Comparison of ENCODE assay signal across 18 cellular contexts in the genomic region with DNA sequence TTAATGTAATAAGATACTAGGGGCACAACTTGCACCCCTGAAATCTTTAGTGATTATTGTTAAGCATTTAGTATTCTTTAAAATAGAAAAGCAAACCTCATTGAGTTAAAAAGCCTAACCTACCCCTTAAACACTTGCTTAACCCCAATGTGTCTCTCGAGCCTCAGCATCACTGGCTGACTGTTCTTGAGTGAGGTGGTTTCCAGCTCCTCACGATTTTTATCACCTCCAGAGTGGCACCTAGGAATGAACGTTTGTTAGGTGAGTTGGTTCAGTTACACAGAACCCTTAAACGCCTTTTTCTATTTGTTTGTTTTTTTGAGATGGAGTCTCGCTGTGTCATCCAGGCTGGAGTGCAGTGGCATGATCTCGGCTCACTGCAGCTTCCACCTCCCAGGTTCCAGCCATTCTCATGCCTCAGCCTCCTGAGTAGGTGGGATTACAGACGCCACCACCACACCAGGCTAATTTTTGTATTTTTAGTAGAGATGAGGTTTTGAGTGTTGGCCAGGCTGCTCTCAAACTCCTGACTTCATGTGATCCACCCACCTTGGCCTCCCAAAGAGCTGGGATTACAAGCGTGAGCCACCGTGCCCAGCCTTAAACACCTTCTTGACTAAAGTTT. TPM values are rescaled to one million over a fixed set of nuclear protein-coding genes. Genes with fewer than 3 reads are reported as not detected.
DNase-seq lines count a peak whose midpoint lies in the region; ATAC-seq, FAIRE-seq and TF ChIP-seq lines count a peak whose summit lies in the region.
"Had no signal": no experiment of that assay in that cellular context is flagged by ENCODE, and none has a peak within 500 bp of the region (broad histone marks: within the 10 kb centered on the region; RNA-seq: fewer than 3 reads in every experiment).

No MANE protein-coding gene starts in this region.

- peaks cover 42% of the 10 kb centered on the region for H3K4me1 ChIP-seq in CD8-positive, alpha-beta memory T cell (ENCODE audit: insufficient read depth, low read length)
- no peaks in the 10 kb centered on the region; a peak in 1 of 5 replicates for H3K4me1 ChIP-seq in K562 (replicated peaks in 1 of 2; ENCODE audit: control insufficient read depth in 2 of 2, insufficient read depth in 2 of 2, low read length in 2 of 2)
- peaks cover 5 to 11% of the 10 kb centered on the region in 2 donors for H3K4me1 ChIP-seq in aorta (ENCODE audit: control insufficient read depth in 1 of 2, insufficient read depth in 2 of 2, low read length in 2 of 2)
- H3K4me1 ChIP-seq: Caco-2 had no signal

- no peak for TF ChIP-seq CTCF in CD4-positive, alpha-beta T cell (IDR thresholded peaks at IDR 0.05)
- TF ChIP-seq CTCF in K562 (IDR thresholded peaks at IDR 0.05 in 2 of 3, conservative IDR thresholded peaks at IDR 0.05 in 1 of 3; ENCODE audit: insufficient read depth in 2 of 3, low read depth in 1 of 3, low read length in 3 of 3), result no peak

- H3K4me2 ChIP-seq in K562 (ENCODE audit: insufficient read depth, low read length), result no peak overlapping the region
- H3K4me2 ChIP-seq: KMS-11 had no signal

- FAIRE-seq in K562 (lab: Jason Lieb, UNC), result no peak
- FAIRE-seq: GM18507 had no signal

- H3K36me3 Mint-ChIP-seq in CD4-positive, alpha-beta T cell (ENCODE audit: low read depth), result peaks cover 14% of the 10 kb centered on the region
- H3K36me3 Mint-ChIP-seq in CD8-positive, alpha-beta memory T cell, result peaks cover 0 to 31% (median 12%) of the 10 kb centered on the region in 3 donors
- peaks cover 0 to 3% (median 2%) of the 10 kb centered on the region in 3 donors for H3K36me3 Mint-ChIP-seq in naive thymus-derived CD8-positive, alpha-beta T cell

- WGBS in K562 (ENCODE audit: insufficient coverage, low coverage, missing lambda C conversion rate), result 67% methylated on average over 8 of the region's 9 CpGs
- WGBS in aorta, 2 donors, result 88 to 89% methylated on average over 9 of the region's 9 CpGs

- POLR2A ChIA-PET in CD4-positive, alpha-beta T cell (lab: Charles Lee), result interaction anchor here (0.6 to 5.7 kb wide), 2 partner anchors 13 to 299 kb away, joined by 3 to 48 read pairs; partner anchors contain the start of gene YWHAH
- POLR2A ChIA-PET in CD8-positive, alpha-beta memory T cell (lab: Charles Lee), result interaction anchor here (0.9 kb wide), 1 partner anchor 11 kb away, joined by 3 read pairs; no protein-coding TSS in a partner anchor
- POLR2A ChIA-PET in K562 (lab: Yijun Ruan, JAX), result no interaction called here
- POLR2A ChIA-PET in naive thymus-derived CD8-positive, alpha-beta T cell (lab: Charles Lee), result interaction anchor here (0.6 to 1.4 kb wide), 2 partner anchors 281 to 689 kb away, joined by 4 to 5 read pairs; no protein-coding TSS in a partner anchor

- H2AFZ ChIP-seq in K562 (ENCODE audit: low read depth, low read length), result no peak overlapping the region

- peaks cover 68% of the 10 kb centered on the region for H3K4me1 Mint-ChIP-seq in CD4-positive, alpha-beta T cell (ENCODE audit: low read depth)
- peaks cover 59 to 65% (median 65%) of the 10 kb centered on the region in 3 donors for H3K4me1 Mint-ChIP-seq in CD8-positive, alpha-beta memory T cell
- H3K4me1 Mint-ChIP-seq in naive thymus-derived CD8-positive, alpha-beta T cell, result peaks cover 34 to 59% (median 55%) of the 10 kb centered on the region in 4 donors

- H3K9ac ChIP-seq in K562 (ENCODE audit: insufficient read depth in 1 of 2, low read depth in 2 of 2, low read length in 2 of 2), result no peak overlapping the region
- H3K9ac ChIP-seq: KMS-11 had no signal

- peak; percentile 36 for ATAC-seq in CD4-positive, alpha-beta T cell (ENCODE audit: poor library complexity)
- ATAC-seq in K562 (peak; percentile 13; the same call in 2 of the 3 replicates), aorta (ENCODE audit: low FRiP score) (no peak)
- ATAC-seq in naive thymus-derived CD8-positive, alpha-beta T cell, result no peak
- ATAC-seq: Panc1, Right ventricle myocardium inferior had no signal

- CTCF ChIA-PET in CD4-positive, alpha-beta T cell (lab: Charles Lee), result interaction anchor here (7.2 kb wide), 1 partner anchor 12 kb away, joined by 42 read pairs; no protein-coding TSS in a partner anchor
- CTCF ChIA-PET in CD8-positive, alpha-beta memory T cell (lab: Charles Lee), result interaction anchor here (1.7 kb wide), 1 partner anchor 12 kb away, joined by 4 read pairs; no protein-coding TSS in a partner anchor
- CTCF ChIA-PET in K562 (lab: Yijun Ruan, JAX; ENCODE audit: low intra/inter-chr PET ratio), result no interaction called here

- no peak overlapping the region for H3K27ac ChIP-seq in CD4-positive, alpha-beta T cell (ENCODE audit: low read depth, low read length)
- H3K27ac ChIP-seq in CD8-positive, alpha-beta memory T cell (ENCODE audit: low read depth, low read length), result peak overlapping the region; percentile 2
- H3K27ac ChIP-seq in K562 (ENCODE audit: extremely low read depth, low read depth, low read length) (no peak overlapping the region), aorta (ENCODE audit: low read depth in 1 of 2, low read length in 2 of 2) (no peak overlapping the region)
- H3K27ac ChIP-seq: KMS-11 had no signal

- no peak for TF ChIP-seq EP300 in K562 (IDR thresholded peaks at IDR 0.05; ENCODE audit: low read length)

- no peak for TF ChIP-seq RAD21 in K562 (CRISPR knock-in tag; conservative IDR thresholded peaks at IDR 0.05 in 1 of 2, IDR thresholded peaks at IDR 0.05 in 1 of 2)

- peaks cover 26% of the 10 kb centered on the region for H4K20me1 ChIP-seq in K562 (replicated peaks; ENCODE audit: control insufficient read depth, insufficient read depth, low read length)

- H3K27me3 ChIP-seq in CD4-positive, alpha-beta T cell (ENCODE audit: control insufficient read depth, insufficient read depth, low read length), result no peaks in the 10 kb centered on the region
- no peaks in the 10 kb centered on the region for H3K27me3 ChIP-seq in CD8-positive, alpha-beta memory T cell (ENCODE audit: insufficient read depth, low read length, poor library complexity, severe bottlenecking)
- H3K27me3 ChIP-seq in K562 (ENCODE audit: control insufficient read depth in 2 of 2, insufficient read depth in 2 of 2, low read length in 2 of 2), result no peaks in the 10 kb centered on the region
- no peaks in the 10 kb centered on the region for H3K27me3 ChIP-seq in aorta (ENCODE audit: control insufficient read depth in 1 of 2, insufficient read depth in 2 of 2, low read length in 1 of 2)

- no peaks in the 10 kb centered on the region for H3K9me3 Mint-ChIP-seq in CD4-positive, alpha-beta T cell
- H3K9me3 Mint-ChIP-seq in CD8-positive, alpha-beta memory T cell, result no peaks in the 10 kb centered on the region
- no peaks in the 10 kb centered on the region for H3K9me3 Mint-ChIP-seq in naive thymus-derived CD8-positive, alpha-beta T cell

- DNase-seq in CD4-positive, alpha-beta T cell, result no peak
- no peak for DNase-seq in CD8-positive, alpha-beta memory T cell
- DNase-seq in K562 (ENCODE audit: extremely low read depth in 1 of 4, low spot score in 3 of 4) (no peak), globus pallidus (ENCODE audit: low spot score) (no peak), NCI-H1694 treated with DMSO at 0.1 percent for 48 hours (lab: John Stamatoyannopoulos, UW) (no peak), aorta (no peak)
- no peak for DNase-seq in naive thymus-derived CD8-positive, alpha-beta T cell
- DNase-seq: Caco-2, H7, NCI-H1092 treated with DMSO at 0.1 percent for 48 hours, NCI-H1930, NCI-H2171, NCI-H446 treated with DMSO at 0.1 percent for 48 hours, NCI-H82 had no signal

- peak; percentile 36 for TF ChIP-seq POLR2A in K562 (conservative IDR thresholded peaks at IDR 0.05)

- H3K27ac Mint-ChIP-seq in CD4-positive, alpha-beta T cell, result peak overlapping the region; percentile 86
- H3K27ac Mint-ChIP-seq in CD8-positive, alpha-beta memory T cell, result peak overlapping the region; percentile 87 to 99 (median 97)
- peak overlapping the region in 8 of 10 donors; percentile 27 to 84 (median 64) for H3K27ac Mint-ChIP-seq in naive thymus-derived CD8-positive, alpha-beta T cell

- H3K9me3 ChIP-seq in CD4-positive, alpha-beta T cell (ENCODE audit: control insufficient read depth, low read length), result no peaks in the 10 kb centered on the region
- no peaks in the 10 kb centered on the region for H3K9me3 ChIP-seq in CD8-positive, alpha-beta memory T cell (ENCODE audit: low read length)
- H3K9me3 ChIP-seq in K562 (replicated peaks; ENCODE audit: control insufficient read depth, insufficient read depth, low read depth, low read length) (no peaks in the 10 kb centered on the region), aorta (ENCODE audit: control insufficient read depth, low read length) (no peaks in the 10 kb centered on the region)
- H3K9me3 ChIP-seq: Caco-2 had no signal

- H3K4me3 Mint-ChIP-seq in CD4-positive, alpha-beta T cell, result peak overlapping the region; percentile 73
- H3K4me3 Mint-ChIP-seq in CD8-positive, alpha-beta memory T cell, result peak overlapping the region in 5 of 7 donors; percentile 31 to 85 (median 80)
- H3K4me3 Mint-ChIP-seq in naive thymus-derived CD8-positive, alpha-beta T cell, result peak overlapping the region in 5 of 10 donors; percentile 24 to 58 (median 33)

- in situ Hi-C loops in K562 (cut with MboI), result no loop called here

- H3K27me3 Mint-ChIP-seq in CD4-positive, alpha-beta T cell, result no peaks in the 10 kb centered on the region
- no peaks in the 10 kb centered on the region for H3K27me3 Mint-ChIP-seq in CD8-positive, alpha-beta memory T cell
- H3K27me3 Mint-ChIP-seq in naive thymus-derived CD8-positive, alpha-beta T cell, result no peaks in the 10 kb centered on the region

- BruUV-seq in K562 (replicated peaks; lab: Mats Ljungman, UMichigan), result no TSS peak

- intact Hi-C loops in CD4-positive, alpha-beta T cell (cut with DNase I, micrococcal nuclease), result no loop called here
- intact Hi-C loops in K562 (cut with micrococcal nuclease), result no loop called here
- intact Hi-C loops in aorta (cut with DNase I), result no loop called here

- H3K79me2 ChIP-seq in K562 (ENCODE audit: control insufficient read depth, insufficient read depth, low read length), result peaks cover 32% of the 10 kb centered on the region

- peaks cover 10% of the 10 kb centered on the region for H3K36me3 ChIP-seq in CD8-positive, alpha-beta memory T cell (ENCODE audit: insufficient read depth, low read length)
- H3K36me3 ChIP-seq in K562 (ENCODE audit: control insufficient read depth, insufficient read depth, low read length) (peaks cover 50% of the 10 kb centered on the region), aorta (ENCODE audit: control insufficient read depth in 1 of 2, insufficient read depth in 2 of 2, low read length in 1 of 2) (peaks cover 0 to 7% of the 10 kb centered on the region in 2 donors)

- H3K9me1 ChIP-seq in K562 (ENCODE audit: control insufficient read depth, insufficient read depth, low read length), result peaks cover 4% of the 10 kb centered on the region

- H3K4me3 ChIP-seq in CD8-positive, alpha-beta memory T cell (ENCODE audit: low read length), result no peak overlapping the region
- no peak overlapping the region for H3K4me3 ChIP-seq in K562
- no peak overlapping the region for H3K4me3 ChIP-seq in aorta (ENCODE audit: low read length in 2 of 2)

RNA-seq across cellular contexts. Expression of gene YWHAH, which starts 13.7 kb away (rescaled TPM):
- 10 to 100 TPM; 24.4 to 26.1 TPM for total RNA-seq in CD4-positive, alpha-beta T cell
- total RNA-seq in CD8-positive, alpha-beta memory T cell, result 100 to 1,000 TPM; 185 to 198 TPM
- 113 TPM for polyA plus RNA-seq in CD8-positive, alpha-beta memory T cell
- 39.0 and 61.0 TPM in 2 replicates for total RNA-seq in K562 (2011; cell fraction: chromatin; rRNA removed; ENCODE audit: low replicate concordance)
- total RNA-seq in K562 (2011; cell fraction: nucleolus; rRNA removed), result 24.5 and 26.3 TPM in 2 replicates
- 31.3 and 37.5 TPM in 2 replicates for total RNA-seq in K562 (2011; cell fraction: nucleoplasm; rRNA removed)
- 97.3 and 109 TPM in 2 replicates for total RNA-seq in K562 (2014; rRNA removed)
- total RNA-seq in K562 (2014; rRNA removed; fragmentation: Illumina TruSeq; extraction: Trizol), result 140 and 203 TPM in 2 replicates
- 106 and 114 TPM in 2 replicates for total RNA-seq in K562 (2015; rRNA removed; fragmentation: Illumina TruSeq; extraction: Trizol)
- total RNA-seq in K562 (2021), result 141 and 162 TPM in 2 replicates
- 100 and 119 TPM in 2 replicates for polyA plus RNA-seq in K562 (2011; rRNA removed)
- polyA plus RNA-seq in K562 (2011; cell fraction: cytosol; rRNA removed), result 104 and 112 TPM in 2 replicates
- 42.9 and 49.4 TPM in 2 replicates for polyA plus RNA-seq in K562 (2011; cell fraction: nucleus; rRNA removed)
- 72.8 and 107 TPM in 2 replicates for polyA plus RNA-seq in K562 (2012)
- polyA plus RNA-seq in K562 (2014; fragmentation: Illumina TruSeq; extraction: Trizol), result 171 and 177 TPM in 2 replicates
- 10 to 100 TPM; 32.0 to 39.6 TPM for polyA plus RNA-seq in K562 (2014; fragmentation: Nextera tagmentation; extraction: Ambion mirVana)
- 105 and 106 TPM in 2 replicates for polyA plus RNA-seq in K562 (2014; rRNA removed)
- 72.4 and 90.3 TPM in 2 replicates for polyA minus RNA-seq in K562 (2011; rRNA and poly(A)+ RNA removed)
- polyA minus RNA-seq in K562 (2011; cell fraction: cytosol; rRNA and poly(A)+ RNA removed), result 43.7 and 66.7 TPM in 2 replicates
- polyA minus RNA-seq in K562 (2011; cell fraction: nucleus; rRNA and poly(A)+ RNA removed), result 13.2 and 25.0 TPM in 2 replicates
- total RNA-seq in naive thymus-derived CD8-positive, alpha-beta T cell, result 10 to 100 TPM; 29.9 to 30.9 TPM
- polyA plus RNA-seq in naive thymus-derived CD8-positive, alpha-beta T cell, result 10 to 100 TPM; 25.1 to 44.4 (median 32.5) TPM
- 100 to 1,000 TPM; 207 to 538 TPM for total RNA-seq in aorta
- polyA plus RNA-seq in aorta, result 100 to 1,000 TPM in 1 of 2 donors, 10 to 100 TPM in 1; 82.8 to 179 TPM

Comparison
In these comparisons a context has a peak if more than half of its experiments do, and no peak if none do; other contexts are left out.
1. ATAC-seq: peak in CD4-positive, alpha-beta T cell (single experiment) and K562 (single experiment); none in naive thymus-derived CD8-positive, alpha-beta T cell (0 of 2) and aorta (single experiment).
2. Peak in every context shown above with its lines, with median percentiles within 50 percentile points of each other: H3K27ac Mint-ChIP-seq.